ENCODE assay signal across 14 cellular contexts in genomic region chrX:13763489-13763888, GRCh38. TPM values are rescaled to one million over a fixed set of nuclear protein-coding genes. Genes with fewer than 3 reads are reported as not detected.
DNase-seq lines count a peak whose midpoint lies in the region; ATAC-seq, FAIRE-seq and TF ChIP-seq lines count a peak whose summit lies in the region.
"Had no signal": no experiment of that assay in that cellular context is flagged by ENCODE, and none has a peak within 500 bp of the region (broad histone marks: within the 10 kb centered on the region; RNA-seq: fewer than 3 reads in every experiment).

No MANE protein-coding gene starts in this region.

- TF ChIP-seq POLR2A in A549 (IDR thresholded peaks at IDR 0.05; ENCODE audit: low read length) = no peak

- no peaks in the 10 kb centered on the region for H3K9me3 ChIP-seq in A549
- H3K9me3 ChIP-seq: body of pancreas, neutrophil, vagina had no signal

- DNase-seq in A549 (ENCODE audit: low read depth in 1 of 2, low spot score in 1 of 2) (no peak), NCI-H1105 treated with DMSO at 0.1 percent for 48 hours (lab: John Stamatoyannopoulos, UW) (peak; percentile 85), globus pallidus (ENCODE audit: low spot score) (peak; percentile 75), occipital lobe (lab: John Stamatoyannopoulos, UW) (peak; percentile 11), GM19240 (ENCODE audit: insufficient read length, low spot score) (no peak)
- DNase-seq in activated CD4-positive, CD25-positive, alpha-beta regulatory T cell (lab: John Stamatoyannopoulos, UW) = no peak
- DNase-seq: endodermal cell, T-helper 1 cell had no signal

- ATAC-seq in A549 (no peak), GM21381 (IDR thresholded peaks at IDR 0.05; ENCODE audit: unreplicated experiment) (no peak)
- ATAC-seq in activated CD4-positive, CD25-positive, alpha-beta regulatory T cell treated with anti-CD3 and anti-CD28 coated beads, Interleukin-2, amount 50 U/mL, for 24 hours = no peak
- ATAC-seq: body of pancreas had no signal

- FAIRE-seq in A549 (lab: Jason Lieb, UNC) = peak; percentile 73

- H3K4me1 ChIP-seq in A549 = peaks cover 9% of the 10 kb centered on the region

- no peak overlapping the region for H3K27ac ChIP-seq in A549

- POLR2A ChIA-PET in A549 (lab: Yijun Ruan, JAX) = no interaction called here

- no peak for TF ChIP-seq CTCF in A549 (IDR thresholded peaks at IDR 0.05)

- no peak overlapping the region for H3K4me2 ChIP-seq in A549

- no peak for TF ChIP-seq EP300 in A549 (IDR thresholded peaks at IDR 0.05)

- H3K4me3 ChIP-seq in A549 = no peak overlapping the region
- H3K4me3 ChIP-seq: body of pancreas, vagina had no signal

- WGBS in A549 (ENCODE audit: missing lambda C conversion rate) = 94% methylated on average over 6 of the region's 8 CpGs

- CTCF ChIA-PET in A549 (lab: Yijun Ruan, JAX) = interaction anchor here (0.6 to 1.8 kb wide), 2 partner anchors 81 to 261 kb away, joined by 3 to 4 read pairs; no protein-coding TSS in a partner anchor

- no peak for TF ChIP-seq RAD21 in A549 (conservative IDR thresholded peaks at IDR 0.05 in 1 of 2, IDR thresholded peaks at IDR 0.05 in 1 of 2)

TF ChIP-seq in A549, 52 proteins besides CTCF, POLR2A, EP300 and RAD21:
- TF ChIP-seq HOXB5 (CRISPR knock-in tag; IDR thresholded peaks at IDR 0.05) (no peak), EHF (CRISPR knock-in tag; IDR thresholded peaks at IDR 0.05) (no peak), PHF8 (IDR thresholded peaks at IDR 0.05; ENCODE audit: borderline replicate concordance, low read depth) (no peak), POLR2AphosphoS2 (conservative IDR thresholded peaks at IDR 0.05; ENCODE audit: low read length) (no peak), NFE2L2 (conservative IDR thresholded peaks at IDR 0.05; ENCODE audit: low read length) (no peak), HOXA7 (CRISPR knock-in tag; IDR thresholded peaks at IDR 0.05) (no peak), CEBPB (IDR thresholded peaks at IDR 0.05) (no peak), MAX (IDR thresholded peaks at IDR 0.05) (no peak), FOSB (CRISPR knock-in tag; IDR thresholded peaks at IDR 0.05) (no peak)
TF ChIP-seq in A549: peak in this region for 0.

RNA-seq across cellular contexts. Expression of gene OFD1, which starts 28.9 kb away (rescaled TPM):
- polyA plus RNA-seq in A549 (2011; rRNA removed) = 18.2 and 24.9 TPM in 2 replicates
- 4.6 and 4.9 TPM in 2 replicates for polyA plus RNA-seq in A549 (2012; cell fraction: cytosol; rRNA removed)
- polyA plus RNA-seq in A549 (2012; cell fraction: nucleus; rRNA removed) = 15.5 and 18.3 TPM in 2 replicates
- 13.0 to 14.8 TPM (median 14.4 TPM) in 3 replicates for polyA plus RNA-seq in A549 (2017; fragmentation: RNase III; extraction: RNeasy Plus Mini Kit Qiagen cat#74134 plus additional on column Dnase treatment)
- polyA minus RNA-seq in A549 (2011; rRNA and poly(A)+ RNA removed) = 9.5 and 13.5 TPM in 2 replicates
- 20.7 TPM for total RNA-seq in occipital lobe

RNA-seq across cellular contexts. Expression of gene TRAPPC2, which starts 29.1 kb away (rescaled TPM):
- polyA plus RNA-seq in A549 (2011; rRNA removed) (11.6 and 12.2 TPM in 2 replicates), A549 (2017; fragmentation: RNase III; extraction: RNeasy Plus Mini Kit Qiagen cat#74134 plus additional on column Dnase treatment) (10.8 to 11.9 TPM (median 11.6 TPM) in 3 replicates)
- polyA plus RNA-seq in A549 (2012; cell fraction: cytosol; rRNA removed) = 4.6 and 5.7 TPM in 2 replicates
- 4.7 and 10.6 TPM in 2 replicates for polyA plus RNA-seq in A549 (2012; cell fraction: nucleus; rRNA removed)
- 8.5 and 8.8 TPM in 2 replicates for polyA minus RNA-seq in A549 (2011; rRNA and poly(A)+ RNA removed)
- total RNA-seq in occipital lobe = 76.7 TPM

RNA-seq across cellular contexts. Expression of gene GPM6B, which starts 53.4 kb away (rescaled TPM):
- polyA plus RNA-seq in A549 (2011; rRNA removed) (0.10 TPM in 1 of 2 replicates, not detected in the other), A549 (2017; fragmentation: RNase III; extraction: RNeasy Plus Mini Kit Qiagen cat#74134 plus additional on column Dnase treatment) (0.03 to 0.05 TPM in 2 of 3 replicates, not detected in the other)
- 0.01 TPM in 2 replicates for polyA plus RNA-seq in A549 (2012; cell fraction: cytosol; rRNA removed)
- not detected in 2 replicates for polyA plus RNA-seq in A549 (2012; cell fraction: nucleus; rRNA removed)
- not detected in 2 replicates for polyA minus RNA-seq in A549 (2011; rRNA and poly(A)+ RNA removed)
- 418 TPM for total RNA-seq in occipital lobe
- total RNA-seq: activated T-helper 2 cell treated with anti-CD3 and anti-CD28 coated beads, Interferon-gamma antibody, Interleukin-2, Interleukin-4, amounts not matched to agents 10 μg/mL and 5 μg/mL and 100 μg/mL, durations not matched to agents 14 hours and 24 hours and 36 hours had no signal

Comparison
In these comparisons a context has a peak if more than half of its experiments do, and no peak if none do; other contexts are left out.
1. DNase-seq: peak in NCI-H1105 treated with DMSO at 0.1 percent for 48 hours (single experiment), globus pallidus (single experiment) and occipital lobe (single experiment); none in A549 (0 of 2), GM19240 (single experiment) and activated CD4-positive, CD25-positive, alpha-beta regulatory T cell (0 of 4).